ENCODE assay signal across 14 cellular contexts in the genomic region with DNA sequence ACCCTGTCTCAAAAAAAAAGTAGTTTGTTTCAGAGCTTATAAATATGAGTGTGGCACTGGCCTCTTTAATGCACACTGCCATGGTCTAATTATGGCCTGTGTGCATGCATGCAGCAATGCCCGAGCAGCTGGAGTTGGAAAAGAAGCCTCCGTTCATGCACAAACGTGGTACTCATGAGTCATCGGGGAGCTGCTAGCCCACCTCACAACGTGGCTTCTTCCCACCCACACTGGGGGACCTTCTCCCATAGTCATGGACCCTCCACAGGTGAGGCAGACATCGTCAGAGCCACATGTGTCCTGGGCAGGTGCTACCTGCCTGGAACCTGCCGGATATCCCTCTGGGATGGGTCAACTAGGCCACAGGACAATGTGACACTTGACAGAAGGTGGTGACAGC.
"Had no signal": no experiment of that assay in that cellular context is flagged by ENCODE, and none has a peak within 500 bp of the region (broad histone marks: within the 10 kb centered on the region; RNA-seq: fewer than 3 reads in every experiment).

No MANE protein-coding gene starts in this region.

- H3K4me3 ChIP-seq: stomach, thyroid gland, vagina had no signal

- DNase-seq: activated CD4-positive, alpha-beta memory T cell treated with anti-CD3 and anti-CD28 coated beads for 36 hours; glutamatergic neuron; kidney glomerular epithelial cell; mesendoderm; nephron progenitor cell; stimulated activated CD4-positive, alpha-beta T cell treated with anti-CD3 and anti-CD28 coated beads, Interleukin-12 subunit alpha, Interleukin-12 subunit beta, amount 100 ng/mL, for 4 hours; stimulated activated CD4-positive, alpha-beta T cell treated with anti-CD3 and anti-CD28 coated beads, Interleukin-2, amount 100 ng/mL, for 24 hours; stomach; thyroid gland; WERI-Rb-1 had no signal

- ATAC-seq: SK-N-SH treated with all-trans-retinoic acid at 6 μM for 48 hours had no signal

- H3K27ac ChIP-seq: vagina, WERI-Rb-1 had no signal

- FAIRE-seq: astrocyte, bronchial epithelial cell had no signal

- H3K36me3 ChIP-seq: stomach, thyroid gland, vagina, WERI-Rb-1 had no signal

- H3K4me1 ChIP-seq: thyroid gland had no signal

- H3K9me3 ChIP-seq: stomach, thyroid gland, vagina had no signal

- H3K27me3 ChIP-seq: stomach, thyroid gland, vagina had no signal
